In genomic region chr6:138307816-138308727, GRCh38 we compare ENCODE assay signal across 10 cellular contexts.
DNase-seq lines count a peak whose midpoint lies in the region; ATAC-seq and TF ChIP-seq lines count a peak whose summit lies in the region.
"Had no signal": no experiment of that assay in that cellular context is flagged by ENCODE, and none has a peak within 500 bp of the region (broad histone marks: within the 10 kb centered on the region; RNA-seq: fewer than 3 reads in every experiment).

No MANE protein-coding gene starts in this region.

- H3F3A ChIP-seq in smooth muscle cell (ENCODE audit: low read depth) = no peaks in the 10 kb centered on the region
- H3F3A ChIP-seq in PC-3 (ENCODE audit: low read length, unreplicated experiment) = no peaks in the 10 kb centered on the region

- TF ChIP-seq CTCF in astrocyte of the cerebellum (IDR thresholded peaks at IDR 0.05; ENCODE audit: low read depth, low read length, missing control alignments) (peak; percentile 54), left ventricle myocardium inferior (IDR thresholded peaks at IDR 0.05; ENCODE audit: borderline replicate concordance) (peak; percentile 57), smooth muscle cell (IDR thresholded peaks at IDR 0.05; ENCODE audit: borderline replicate concordance, insufficient read depth, poor library complexity, severe bottlenecking) (no peak), PC-3 (conservative IDR thresholded peaks at IDR 0.05; ENCODE audit: low read depth, low read length) (no peak)

- ATAC-seq in PC-3 (no peak), HG02571 (IDR thresholded peaks at IDR 0.05; ENCODE audit: unreplicated experiment) (no peak)

- H3K9me3 ChIP-seq in left ventricle myocardium inferior (replicated peaks) (no peaks in the 10 kb centered on the region), smooth muscle cell (replicated peaks; ENCODE audit: low read depth) (no peaks in the 10 kb centered on the region), PC-3 (ENCODE audit: low read length) (no peaks in the 10 kb centered on the region)

- CTCF ChIA-PET in PC-3 (lab: Charles Lee) = interaction anchor here (0.7 kb wide), 1 partner anchor 12 kb away, joined by 3 read pairs; no protein-coding TSS in a partner anchor

- POLR2A ChIA-PET in PC-3 (lab: Charles Lee; ENCODE audit: unreplicated experiment) = no interaction called here

- H3K4me1 ChIP-seq in left ventricle myocardium inferior (peaks cover 17% of the 10 kb centered on the region), smooth muscle cell (ENCODE audit: low read depth) (no peaks in the 10 kb centered on the region), PC-3 (ENCODE audit: insufficient read depth, low read length) (no peaks in the 10 kb centered on the region)

- no peaks in the 10 kb centered on the region for H3K27me3 ChIP-seq in left ventricle myocardium inferior (ENCODE audit: low read depth)
- no peaks in the 10 kb centered on the region for H3K27me3 ChIP-seq in smooth muscle cell (ENCODE audit: low read depth)
- H3K27me3 ChIP-seq in PC-3 (ENCODE audit: low read length) = no peaks in the 10 kb centered on the region

- peak; percentile 88 for DNase-seq in G401 (ENCODE audit: low spot score)
- no peak for DNase-seq in astrocyte of the cerebellum (ENCODE audit: low read depth)
- DNase-seq in left ventricle myocardium inferior = peak; percentile 26
- DNase-seq in smooth muscle cell (lab: John Stamatoyannopoulos, UW; ENCODE audit: unreplicated experiment) = no peak
- DNase-seq in effector CD4-positive, alpha-beta T cell = no peak
- DNase-seq in PC-3 = no peak
- DNase-seq in NCI-H526 treated with DMSO at 0.1 percent for 48 hours (lab: John Stamatoyannopoulos, UW) = no peak
- DNase-seq: activated naive CD4-positive, alpha-beta T cell; NCI-H2171 had no signal

- H3K9me2 ChIP-seq in PC-3 (replicated peaks; ENCODE audit: low read length) = no peaks in the 10 kb centered on the region

- no peak overlapping the region for H3K4me3 ChIP-seq in astrocyte of the cerebellum (ENCODE audit: low read depth, low read length)
- no peak overlapping the region for H3K4me3 ChIP-seq in left ventricle myocardium inferior
- H3K4me3 ChIP-seq in smooth muscle cell = no peak overlapping the region
- no peak overlapping the region for H3K4me3 ChIP-seq in PC-3 (ENCODE audit: low read length)

- H4K20me1 ChIP-seq in smooth muscle cell (ENCODE audit: low read depth) (no peaks in the 10 kb centered on the region), PC-3 (ENCODE audit: low read length) (no peaks in the 10 kb centered on the region)

- H3K4me2 ChIP-seq in smooth muscle cell (no peak overlapping the region), PC-3 (ENCODE audit: low read length) (no peak overlapping the region)

- peak overlapping the region; percentile 71 for H3K27ac ChIP-seq in left ventricle myocardium inferior (replicated peaks)
- peak overlapping the region; percentile 76 for H3K27ac ChIP-seq in smooth muscle cell (ENCODE audit: low read depth)
- no peak overlapping the region for H3K27ac ChIP-seq in PC-3 (ENCODE audit: low read length)

- H3K36me3 ChIP-seq in left ventricle myocardium inferior (no peaks in the 10 kb centered on the region), smooth muscle cell (ENCODE audit: low read depth) (no peaks in the 10 kb centered on the region), PC-3 (ENCODE audit: low read depth, low read length) (no peaks in the 10 kb centered on the region)

- intact Hi-C loops in left ventricle myocardium inferior (cut with micrococcal nuclease) (no loop called here), PC-3 (cut with micrococcal nuclease) (no loop called here)

- H2AFZ ChIP-seq in smooth muscle cell (ENCODE audit: low read depth) (no peak overlapping the region), PC-3 (ENCODE audit: low read length) (no peak overlapping the region)

- no peak overlapping the region for H3K9ac ChIP-seq in smooth muscle cell (ENCODE audit: low read depth)
- H3K9ac ChIP-seq in PC-3 (ENCODE audit: low read length) = no peak overlapping the region

- in situ Hi-C loops in G401 (cut with HindIII; ENCODE audit: low sequenced_read_pairs) = no loop called here
- in situ Hi-C loops in astrocyte of the cerebellum (cut with HindIII; ENCODE audit: low sequenced_read_pairs) = no loop called here

- H3K79me2 ChIP-seq in smooth muscle cell (ENCODE audit: low read depth) (no peaks in the 10 kb centered on the region), PC-3 (ENCODE audit: low read length) (no peaks in the 10 kb centered on the region)

- WGBS in smooth muscle cell (ENCODE audit: low lambda C conversion rate) = 73% methylated on average over 11 of the region's 11 CpGs

- no TSS peak for BruUV-seq in PC-3 (replicated peaks; lab: Mats Ljungman, UMichigan)

Comparison
In these comparisons a context has a peak if more than half of its experiments do, and no peak if none do; other contexts are left out.
1. DNase-seq: peak in G401 (single experiment) and left ventricle myocardium inferior (single experiment); none in astrocyte of the cerebellum (single experiment), smooth muscle cell (single experiment), effector CD4-positive, alpha-beta T cell (single experiment), PC-3 (single experiment) and NCI-H526 treated with DMSO at 0.1 percent for 48 hours (single experiment).
2. CTCF ChIP-seq: peak in astrocyte of the cerebellum (single experiment) and left ventricle myocardium inferior (single experiment); none in smooth muscle cell (single experiment) and PC-3 (single experiment).